In the genomic region with DNA sequence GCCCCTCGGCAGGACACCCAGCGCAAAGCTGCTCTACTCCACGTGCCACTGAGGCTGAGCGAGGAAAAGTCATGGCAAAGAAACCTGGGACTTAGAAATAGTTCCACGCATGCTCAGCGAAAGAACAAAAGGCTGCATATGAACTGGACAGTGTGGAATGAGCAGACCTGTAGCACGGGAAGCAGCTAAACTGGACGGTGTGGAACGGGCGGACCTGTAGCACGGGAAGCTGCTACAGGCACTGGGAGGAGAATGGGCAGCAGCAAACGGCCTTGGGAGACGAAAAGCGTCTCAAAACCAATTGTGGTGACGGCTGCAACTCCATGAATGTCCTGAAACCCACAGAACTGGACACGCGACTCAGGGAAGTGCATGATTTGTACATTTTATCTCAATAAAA, we compare ENCODE assay signal across 23 cellular contexts. TPM values are rescaled to one million over a fixed set of nuclear protein-coding genes. Genes with fewer than 3 reads are reported as not detected.
A peak's percentile ranks its signal among the peaks of the same experiment; 100 is the strongest.
DNase-seq lines count a peak whose midpoint lies in the region; ATAC-seq and TF ChIP-seq lines count a peak whose summit lies in the region.
"Had no signal": no experiment of that assay in that cellular context is flagged by ENCODE, and none has a peak within 500 bp of the region (broad histone marks: within the 10 kb centered on the region; RNA-seq: fewer than 3 reads in every experiment).

No MANE protein-coding gene starts in this region.

- no peak overlapping the region for H4K8ac ChIP-seq in trophoblast cell (ENCODE audit: low read depth, low read length)

- no peaks in the 10 kb centered on the region for H3K9me3 ChIP-seq in right atrium auricular region
- H3K9me3 ChIP-seq in endocrine pancreas (ENCODE audit: control insufficient read depth, low read length) = no peaks in the 10 kb centered on the region
- H3K9me3 ChIP-seq in trophoblast cell (ENCODE audit: insufficient read depth, low read depth, low read length) = no peaks in the 10 kb centered on the region
- H3K9me3 ChIP-seq: A549, ascending aorta, SJCRH30, tibial nerve had no signal

- H3K27me3 ChIP-seq in right atrium auricular region (no peaks in the 10 kb centered on the region), endocrine pancreas (ENCODE audit: control insufficient read depth, insufficient read depth, low read length) (no peaks in the 10 kb centered on the region), trophoblast cell (ENCODE audit: insufficient read depth, low read length) (no peaks in the 10 kb centered on the region)
- H3K27me3 ChIP-seq: ascending aorta, SJCRH30, tibial nerve had no signal

- H3K14ac ChIP-seq in trophoblast cell (ENCODE audit: low read length) = no peak overlapping the region

- H3K23ac ChIP-seq in trophoblast cell (ENCODE audit: low read length) = no peak overlapping the region

- no peaks in the 10 kb centered on the region for H3K79me1 ChIP-seq in trophoblast cell (ENCODE audit: low read length)

- no peak overlapping the region for H2BK120ac ChIP-seq in trophoblast cell (ENCODE audit: insufficient read depth, low read length, poor library complexity)

- H3K4me3 ChIP-seq in right atrium auricular region (no peak overlapping the region), endocrine pancreas (ENCODE audit: control insufficient read depth, insufficient read depth, low read length) (no peak overlapping the region), trophoblast cell (ENCODE audit: low read depth, low read length) (no peak overlapping the region)
- H3K4me3 ChIP-seq: A549, ascending aorta, SJCRH30, tibial nerve had no signal

- no peak overlapping the region for H4K91ac ChIP-seq in trophoblast cell (ENCODE audit: low read depth, low read length)

- TF ChIP-seq CTCF in right atrium auricular region (IDR thresholded peaks at IDR 0.05) (no peak), VCaP (conservative IDR thresholded peaks at IDR 0.05) (no peak)

- peak overlapping the region; percentile 44 for H3K9ac ChIP-seq in endocrine pancreas (ENCODE audit: control insufficient read depth, insufficient read depth, low read length)
- H3K9ac ChIP-seq in trophoblast cell (ENCODE audit: low read length) = no peak overlapping the region
- H3K9ac ChIP-seq: parathyroid adenoma had no signal

- H3K4ac ChIP-seq in trophoblast cell (ENCODE audit: low read depth, low read length) = no peak overlapping the region

- H3K79me2 ChIP-seq in trophoblast cell (ENCODE audit: control insufficient read depth, insufficient read depth, low read length, poor library complexity) = no peaks in the 10 kb centered on the region

- H2BK12ac ChIP-seq in trophoblast cell (ENCODE audit: low read length) = no peak overlapping the region

- H3K18ac ChIP-seq in trophoblast cell (ENCODE audit: low read length) = no peak overlapping the region

- no peak overlapping the region for H2BK5ac ChIP-seq in trophoblast cell (ENCODE audit: low read depth, low read length, poor library complexity)

- H3K27ac ChIP-seq in right atrium auricular region (no peak overlapping the region), VCaP (peak overlapping the region; percentile 56), trophoblast cell (ENCODE audit: low read depth, low read length) (peak overlapping the region; percentile 36)
- H3K27ac ChIP-seq: A549, ascending aorta, parathyroid adenoma, tibial nerve had no signal

- peak overlapping the region; percentile 25 for H4K12ac ChIP-seq in trophoblast cell (ENCODE audit: low read depth, low read length)

- ATAC-seq in Right ventricle myocardium inferior (no peak), HG03457 (IDR thresholded peaks at IDR 0.05; ENCODE audit: unreplicated experiment) (no peak)
- ATAC-seq: activated CD4-positive, alpha-beta T cell treated with anti-CD3 and anti-CD28 coated beads for 36 hours had no signal

- DNase-seq in Right ventricle myocardium inferior (ENCODE audit: missing footprints) = peak; percentile 32
- no peak for DNase-seq in right atrium auricular region (ENCODE audit: low spot score)
- DNase-seq in trophoblast cell = no peak
- no peak for DNase-seq in activated CD4-positive, alpha-beta T cell treated with anti-CD3 and anti-CD28 coated beads, Interleukin-2, amount 50 U/mL, for 4 hours
- no peak for DNase-seq in DMS 273 treated with DMSO at 0.1 percent for 48 hours (lab: John Stamatoyannopoulos, UW)
- DNase-seq: activated CD4-positive, alpha-beta T cell treated with anti-CD3 and anti-CD28 coated beads for 36 hours; caudate nucleus; glutamatergic neuron; islet precursor cell; KG1; NCI-H1436; NCI-H2081 treated with DMSO at 0.1 percent for 48 hours; NCI-H226; SJCRH30; stimulated activated CD4-positive, alpha-beta T cell treated with anti-CD3 and anti-CD28 coated beads, Interleukin-2, amount 100 ng/mL, for 24 hours had no signal

- H3K36me3 ChIP-seq in right atrium auricular region (peaks cover 40% of the 10 kb centered on the region), endocrine pancreas (ENCODE audit: control insufficient read depth, insufficient read depth, low read length) (peaks cover 6% of the 10 kb centered on the region), trophoblast cell (ENCODE audit: control insufficient read depth in 1 of 2, insufficient read depth in 2 of 2, low read length in 2 of 2) (peaks cover 43 to 54% of the 10 kb centered on the region in 2 experiments)

- no peak overlapping the region for H2AK5ac ChIP-seq in trophoblast cell (ENCODE audit: low read length)

- H3K4me1 ChIP-seq in right atrium auricular region (peaks cover 0 to 16% of the 10 kb centered on the region in 2 donors), endocrine pancreas (ENCODE audit: control insufficient read depth, insufficient read depth, low read length) (no peaks in the 10 kb centered on the region), trophoblast cell (ENCODE audit: control insufficient read depth in 1 of 2, insufficient read depth in 2 of 2, low read length in 2 of 2) (peaks cover 2% of the 10 kb centered on the region in 2 experiments)
- H3K4me1 ChIP-seq: ascending aorta, parathyroid adenoma had no signal

- H2AFZ ChIP-seq in trophoblast cell (ENCODE audit: insufficient read depth, low read length, poor library complexity) = no peak overlapping the region
- H2AFZ ChIP-seq: parathyroid adenoma had no signal

- WGBS in trophoblast cell (ENCODE audit: extremely low coverage, insufficient coverage, insufficient read length) = no CpG with 5 or more reads among the region's 17 CpGs

- intact Hi-C loops in Right ventricle myocardium inferior (cut with DNase I) = no loop called here

- no peak overlapping the region for H3K4me2 ChIP-seq in trophoblast cell (ENCODE audit: low read length)
- H3K4me2 ChIP-seq: A549 had no signal

RNA-seq across cellular contexts. Expression of a gene that starts 15.6 kb away (rescaled TPM):
- total RNA-seq in Right ventricle myocardium inferior = 116 TPM
- total RNA-seq in right atrium auricular region = 100 to 1,000 TPM in 1 of 2 donors, 10 to 100 TPM in 1; 98.3 to 121 TPM
- 206 and 207 TPM in 2 replicates for polyA plus RNA-seq in trophoblast cell (2013)

RNA-seq across cellular contexts. Expression of a gene that starts 18.6 kb away (rescaled TPM):
- total RNA-seq in Right ventricle myocardium inferior (6.9 TPM), right atrium auricular region (1 to 10 TPM; 1.4 to 2.8 TPM)
- 1.5 and 1.7 TPM in 2 replicates for polyA plus RNA-seq in trophoblast cell (2013)
- total RNA-seq: ascending aorta, mononuclear cell had no signal

RNA-seq across cellular contexts. Expression of a gene that starts 40.9 kb away (rescaled TPM):
- 3.0 TPM for total RNA-seq in Right ventricle myocardium inferior
- 1 to 10 TPM; 2.5 to 2.7 TPM for total RNA-seq in right atrium auricular region
- polyA plus RNA-seq in trophoblast cell (2013) = 3.3 and 3.4 TPM in 2 replicates

RNA-seq across cellular contexts. Expression of a gene that starts 47.1 kb away (rescaled TPM):
- total RNA-seq in Right ventricle myocardium inferior = 17.9 TPM
- total RNA-seq in right atrium auricular region = 10 to 100 TPM; 15.6 to 18.6 TPM
- polyA plus RNA-seq in trophoblast cell (2013) = 23.7 and 23.9 TPM in 2 replicates

RNA-seq across cellular contexts. Expression of a gene that starts 56.2 kb away (rescaled TPM):
- total RNA-seq in Right ventricle myocardium inferior = 103 TPM
- total RNA-seq in right atrium auricular region = 10 to 100 TPM; 42.4 to 45.6 TPM
- 76.4 and 79.3 TPM in 2 replicates for polyA plus RNA-seq in trophoblast cell (2013)

Comparison
In these comparisons a context has a peak if more than half of its experiments do, and no peak if none do; other contexts are left out.
1. H3K27ac ChIP-seq: peak in VCaP (single experiment) and trophoblast cell (single experiment); none in right atrium auricular region (0 of 2).